16 cellular contexts compared by ENCODE assay signal in genomic region chr7:113083834-113084498, GRCh38. TPM values are rescaled to one million over a fixed set of nuclear protein-coding genes. Genes with fewer than 3 reads are reported as not detected.
DNase-seq lines count a peak whose midpoint lies in the region; ATAC-seq and TF ChIP-seq lines count a peak whose summit lies in the region.
"Had no signal": no experiment of that assay in that cellular context is flagged by ENCODE, and none has a peak within 500 bp of the region (broad histone marks: within the 10 kb centered on the region; RNA-seq: fewer than 3 reads in every experiment).

No MANE protein-coding gene starts in this region.

- ATAC-seq in HG02870 (IDR thresholded peaks at IDR 0.05; ENCODE audit: unreplicated experiment) (no peak), GM21529 (IDR thresholded peaks at IDR 0.05; ENCODE audit: unreplicated experiment) (no peak)
- no peak for ATAC-seq in stimulated activated memory B cell treated with anti-CD40 and anti-IgM and Interleukin-4, amounts not matched to agents 10 μg/mL and 1 μg/mL and 100 μg/mL, for 72 hours

- H4K20me1 ChIP-seq in Karpas-422 (ENCODE audit: insufficient read depth, low read depth, low read length) (no peaks in the 10 kb centered on the region), osteoblast (ENCODE audit: insufficient read depth, low read length) (no peaks in the 10 kb centered on the region)

- H2AFZ ChIP-seq in Karpas-422 (ENCODE audit: low read length) (peak overlapping the region; percentile 23; the same call in 1 of the 2 replicates), osteoblast (ENCODE audit: low read length) (peak overlapping the region; percentile 53)

- H3K27me3 ChIP-seq in Karpas-422 (ENCODE audit: low read length) = no peaks in the 10 kb centered on the region
- H3K27me3 ChIP-seq in osteoblast (ENCODE audit: insufficient read depth, low read length) = no peaks in the 10 kb centered on the region

- peak overlapping the region; percentile 91 to 93 (median 92) for H3K4me3 Mint-ChIP-seq in brain
- no peak overlapping the region for H3K4me3 Mint-ChIP-seq in activated CD4-positive, alpha-beta T cell treated with anti-CD3 and anti-CD28 coated beads, Interleukin-2, amount 10 ng/mL, durations not matched to agents 7 days and 5 days
- no peak overlapping the region for H3K4me3 Mint-ChIP-seq in stimulated activated memory B cell treated with anti-CD40 and anti-IgM and Interleukin-4, amounts not matched to agents 10 μg/mL and 1 μg/mL and 100 μg/mL, for 72 hours
- H3K4me3 Mint-ChIP-seq: H9 had no signal

- H3K4me3 ChIP-seq in Karpas-422 (ENCODE audit: low read length) = no peak overlapping the region
- H3K4me3 ChIP-seq in osteoblast (ENCODE audit: insufficient read depth, low read length) = no peak overlapping the region

- peaks cover 0 to 2% (median 0%) of the 10 kb centered on the region in 5 experiments for H3K9me3 Mint-ChIP-seq in brain
- no peaks in the 10 kb centered on the region for H3K9me3 Mint-ChIP-seq in activated CD4-positive, alpha-beta T cell treated with anti-CD3 and anti-CD28 coated beads, Interleukin-2, amount 10 ng/mL, durations not matched to agents 7 days and 5 days
- H3K9me3 Mint-ChIP-seq in stimulated activated memory B cell treated with anti-CD40 and anti-IgM and Interleukin-4, amounts not matched to agents 10 μg/mL and 1 μg/mL and 100 μg/mL, for 72 hours = no peaks in the 10 kb centered on the region
- H3K9me3 Mint-ChIP-seq: H9 had no signal

- POLR2A ChIA-PET in activated CD4-positive, alpha-beta T cell treated with anti-CD3 and anti-CD28 coated beads, Interleukin-2, amount 10 ng/mL, durations not matched to agents 7 days and 5 days (lab: Charles Lee) = no interaction called here

- H3K27ac Mint-ChIP-seq in brain = peak overlapping the region; percentile 83 to 99 (median 98)
- H3K27ac Mint-ChIP-seq in activated CD4-positive, alpha-beta T cell treated with anti-CD3 and anti-CD28 coated beads, Interleukin-2, amount 10 ng/mL, durations not matched to agents 7 days and 5 days = no peak overlapping the region
- H3K27ac Mint-ChIP-seq in stimulated activated memory B cell treated with anti-CD40 and anti-IgM and Interleukin-4, amounts not matched to agents 10 μg/mL and 1 μg/mL and 100 μg/mL, for 72 hours = no peak overlapping the region

- H3K4me1 Mint-ChIP-seq in brain = peaks cover 71% of the 10 kb centered on the region
- peaks cover 2% of the 10 kb centered on the region for H3K4me1 Mint-ChIP-seq in activated CD4-positive, alpha-beta T cell treated with anti-CD3 and anti-CD28 coated beads, Interleukin-2, amount 10 ng/mL, durations not matched to agents 7 days and 5 days
- peaks cover 11% of the 10 kb centered on the region for H3K4me1 Mint-ChIP-seq in stimulated activated memory B cell treated with anti-CD40 and anti-IgM and Interleukin-4, amounts not matched to agents 10 μg/mL and 1 μg/mL and 100 μg/mL, for 72 hours

- no peak overlapping the region for H3K27ac ChIP-seq in Karpas-422 (ENCODE audit: low read length)
- H3K27ac ChIP-seq in osteoblast (ENCODE audit: low read depth, low read length) = no peak overlapping the region

- H3K4me1 ChIP-seq in Karpas-422 (ENCODE audit: low read length) = peaks cover 5% of the 10 kb centered on the region; the same call in 1 of the 2 replicates
- peaks cover 13% of the 10 kb centered on the region for H3K4me1 ChIP-seq in osteoblast (ENCODE audit: insufficient read depth, low read length)

- no peak overlapping the region for H3K9ac ChIP-seq in Karpas-422 (ENCODE audit: low read length)

- no peak for DNase-seq in Karpas-422
- DNase-seq in left kidney (ENCODE audit: low read depth, low spot score) = peak; percentile 5
- DNase-seq in osteoblast (ENCODE audit: insufficient read length, low spot score, missing footprints) = no peak
- no peak for DNase-seq in activated CD4-positive, alpha-beta T cell treated with anti-CD3 and anti-CD28 coated beads, Interleukin-2, amount 10 ng/mL, durations not matched to agents 7 days and 5 days
- DNase-seq: AML-193, H9, IMR-90, NCI-H1048, NCI-H1436 treated with DMSO at 0.1 percent for 48 hours, NCI-H2029 treated with DMSO at 0.1 percent for 48 hours, NCI-H510A had no signal

- H3K4me2 ChIP-seq in Karpas-422 (ENCODE audit: low read depth, low read length, poor library complexity, severe bottlenecking) (no peak overlapping the region), osteoblast (ENCODE audit: insufficient read depth, low read length) (no peak overlapping the region)

- CTCF ChIA-PET in activated CD4-positive, alpha-beta T cell treated with anti-CD3 and anti-CD28 coated beads, Interleukin-2, amount 10 ng/mL, durations not matched to agents 7 days and 5 days (lab: Charles Lee) = no interaction called here

- H3K36me3 Mint-ChIP-seq in brain = no peaks in the 10 kb centered on the region
- H3K36me3 Mint-ChIP-seq in activated CD4-positive, alpha-beta T cell treated with anti-CD3 and anti-CD28 coated beads, Interleukin-2, amount 10 ng/mL, durations not matched to agents 7 days and 5 days (ENCODE audit: low read depth) = no peaks in the 10 kb centered on the region
- no peaks in the 10 kb centered on the region for H3K36me3 Mint-ChIP-seq in stimulated activated memory B cell treated with anti-CD40 and anti-IgM and Interleukin-4, amounts not matched to agents 10 μg/mL and 1 μg/mL and 100 μg/mL, for 72 hours
- H3K36me3 Mint-ChIP-seq: CD14-positive monocyte had no signal

- H3K79me2 ChIP-seq in Karpas-422 (ENCODE audit: low read length) (no peaks in the 10 kb centered on the region), osteoblast (ENCODE audit: insufficient read depth, low read length) (no peaks in the 10 kb centered on the region)

- H3K36me3 ChIP-seq in Karpas-422 (ENCODE audit: insufficient read depth, low read length) (no peaks in the 10 kb centered on the region), osteoblast (ENCODE audit: insufficient read depth, low read length) (no peaks in the 10 kb centered on the region)

- peaks cover 3% of the 10 kb centered on the region for H3K27me3 Mint-ChIP-seq in brain
- H3K27me3 Mint-ChIP-seq in activated CD4-positive, alpha-beta T cell treated with anti-CD3 and anti-CD28 coated beads, Interleukin-2, amount 10 ng/mL, durations not matched to agents 7 days and 5 days = peaks cover 45% of the 10 kb centered on the region
- H3K27me3 Mint-ChIP-seq in stimulated activated memory B cell treated with anti-CD40 and anti-IgM and Interleukin-4, amounts not matched to agents 10 μg/mL and 1 μg/mL and 100 μg/mL, for 72 hours = peaks cover 38% of the 10 kb centered on the region

- no peaks in the 10 kb centered on the region for H3K9me2 ChIP-seq in Karpas-422 (replicated peaks; ENCODE audit: insufficient read depth, low read length)

- TF ChIP-seq CTCF in brain (conservative IDR thresholded peaks at IDR 0.05) (no peak), osteoblast (IDR thresholded peaks at IDR 0.05; ENCODE audit: extremely low read depth, low read depth, low read length) (no peak)

- H3K9me3 ChIP-seq in Karpas-422 (ENCODE audit: low read length) = no peaks in the 10 kb centered on the region
- no peaks in the 10 kb centered on the region for H3K9me3 ChIP-seq in osteoblast (ENCODE audit: low read depth, low read length)

RNA-seq across cellular contexts. Expression of gene GPR85, which starts 2.7 kb away (rescaled TPM):
- 0.07 TPM in 1 of 2 replicates, not detected in the other for total RNA-seq in Karpas-422 (2014; rRNA removed; shearing (Covaris generic); ENCODE audit: low replicate concordance)
- 6.7 TPM for polyA plus RNA-seq in brain (ENCODE audit: insufficient read depth, low read depth, low replicate concordance)
- total RNA-seq in osteoblast = 7.2 and 10.3 TPM in 2 replicates
- not detected for total RNA-seq in activated CD4-positive, alpha-beta T cell treated with anti-CD3 and anti-CD28 coated beads, Interleukin-2, amount 10 ng/mL, durations not matched to agents 7 days and 5 days
- total RNA-seq: H9 had no signal
- polyA plus RNA-seq: CD14-positive monocyte had no signal

RNA-seq across cellular contexts. Expression of gene SMIM30, which starts 34.4 kb away (rescaled TPM):
- total RNA-seq in Karpas-422 (2014; rRNA removed; shearing (Covaris generic); ENCODE audit: low replicate concordance) = 21.6 and 50.4 TPM in 2 replicates
- polyA plus RNA-seq in brain (ENCODE audit: insufficient read depth, low read depth, low replicate concordance) = 32.9 TPM
- total RNA-seq in osteoblast = 42.3 and 47.1 TPM in 2 replicates
- total RNA-seq in activated CD4-positive, alpha-beta T cell treated with anti-CD3 and anti-CD28 coated beads, Interleukin-2, amount 10 ng/mL, durations not matched to agents 7 days and 5 days = 10 to 100 TPM; 15.5 to 23.0 TPM

Comparison
In these comparisons a context has a peak if more than half of its experiments do, and no peak if none do; other contexts are left out.
1. H3K27ac Mint-ChIP-seq: peak in brain (5 of 5); none in activated CD4-positive, alpha-beta T cell treated with anti-CD3 and anti-CD28 coated beads, Interleukin-2, amount 10 ng/mL, durations not matched to agents 7 days and 5 days (single experiment) and stimulated activated memory B cell treated with anti-CD40 and anti-IgM and Interleukin-4, amounts not matched to agents 10 μg/mL and 1 μg/mL and 100 μg/mL, for 72 hours (single experiment).
2. H3K4me3 Mint-ChIP-seq: peak in brain (5 of 5); none in activated CD4-positive, alpha-beta T cell treated with anti-CD3 and anti-CD28 coated beads, Interleukin-2, amount 10 ng/mL, durations not matched to agents 7 days and 5 days (single experiment) and stimulated activated memory B cell treated with anti-CD40 and anti-IgM and Interleukin-4, amounts not matched to agents 10 μg/mL and 1 μg/mL and 100 μg/mL, for 72 hours (single experiment).